ENCODE assay signal across 8 cellular contexts in the genomic region with DNA sequence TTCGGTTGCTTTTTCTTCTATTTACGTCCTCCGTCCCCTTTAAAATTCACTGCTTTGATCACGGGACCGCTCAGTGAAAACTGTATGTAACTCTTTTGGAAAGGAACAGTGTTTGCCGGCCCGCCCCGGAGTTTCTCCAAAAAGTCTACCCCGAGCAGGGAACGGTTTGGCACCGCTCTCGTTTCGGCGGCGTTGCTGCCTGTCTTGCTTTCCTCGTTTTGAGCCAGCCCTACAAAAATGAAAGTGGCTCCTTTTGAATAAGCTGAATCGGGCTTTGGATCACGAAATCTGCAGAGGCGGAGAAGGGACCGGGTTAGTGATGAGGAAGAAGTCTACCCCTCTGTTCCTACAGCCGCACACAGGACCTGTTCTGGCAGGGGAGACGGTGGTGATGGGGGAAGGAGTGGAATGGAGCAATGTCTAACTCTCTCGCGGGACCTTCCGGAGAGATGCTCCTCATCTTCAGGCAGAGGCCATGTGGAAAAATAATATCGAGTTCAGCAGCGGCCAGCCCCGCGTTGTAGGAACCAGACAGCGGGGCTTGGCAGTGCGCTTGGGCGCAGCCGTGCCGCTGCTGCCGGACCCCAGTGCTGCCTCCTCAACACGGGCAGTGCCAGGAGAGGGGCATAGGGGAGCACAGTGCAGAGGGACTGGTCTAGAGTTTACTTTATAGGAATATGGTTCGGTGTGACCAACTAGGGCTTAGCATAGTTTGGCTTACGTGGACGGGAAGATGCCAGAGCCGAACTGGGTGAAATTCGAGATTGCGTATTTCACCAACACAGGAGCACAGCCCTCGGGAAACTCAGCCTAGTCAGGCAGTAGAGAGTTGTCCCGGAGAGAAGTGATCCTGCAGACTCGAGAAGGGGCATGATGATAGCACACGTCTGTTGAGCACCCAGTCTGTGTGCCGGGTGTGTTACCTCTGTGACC. TPM values are rescaled to one million over a fixed set of nuclear protein-coding genes. Genes with fewer than 3 reads are reported as not detected.
DNase-seq lines count a peak whose midpoint lies in the region; ATAC-seq and TF ChIP-seq lines count a peak whose summit lies in the region.

No MANE protein-coding gene starts in this region.

- peak overlapping the region; percentile 58 for H3K4me3 ChIP-seq in CD8-positive, alpha-beta T cell (ENCODE audit: low read depth, low read length)

- H3K27ac ChIP-seq in CD8-positive, alpha-beta T cell (ENCODE audit: low read depth, low read length): no peak overlapping the region

- POLR2A ChIA-PET in CD8-positive, alpha-beta T cell (lab: Charles Lee): interaction anchor here (0.6 kb wide), 1 partner anchor 103 kb away, joined by 4 read pairs; no protein-coding TSS in a partner anchor

- peaks cover 22% of the 10 kb centered on the region for H3K4me1 Mint-ChIP-seq in CD8-positive, alpha-beta T cell (ENCODE audit: low read depth)
- H3K4me1 Mint-ChIP-seq in natural killer cell: peaks cover 8 to 10% of the 10 kb centered on the region in 2 donors

- no peak overlapping the region for H3K27ac Mint-ChIP-seq in CD8-positive, alpha-beta T cell
- H3K27ac Mint-ChIP-seq in natural killer cell: no peak overlapping the region

- peaks cover 21% of the 10 kb centered on the region for H3K27me3 ChIP-seq in CD8-positive, alpha-beta T cell (ENCODE audit: insufficient read depth, low read length)

- no peaks in the 10 kb centered on the region for H3K36me3 Mint-ChIP-seq in CD8-positive, alpha-beta T cell
- no peaks in the 10 kb centered on the region for H3K36me3 Mint-ChIP-seq in natural killer cell

- no peak for ATAC-seq in CD8-positive, alpha-beta T cell
- peak; percentile 65 for ATAC-seq in SK-N-SH treated with all-trans-retinoic acid at 6 μM for 48 hours
- ATAC-seq in natural killer cell: peak in 1 of 3 donors; percentile 5
- no peak for ATAC-seq in GM21825 (IDR thresholded peaks at IDR 0.05; ENCODE audit: unreplicated experiment)

- peak overlapping the region; percentile 77 for H3K4me3 Mint-ChIP-seq in CD8-positive, alpha-beta T cell
- peak overlapping the region; percentile 81 for H3K4me3 Mint-ChIP-seq in natural killer cell

- no peaks in the 10 kb centered on the region for H3K9me3 Mint-ChIP-seq in CD8-positive, alpha-beta T cell
- H3K9me3 Mint-ChIP-seq in natural killer cell: no peaks in the 10 kb centered on the region

- no peaks in the 10 kb centered on the region for H3K9me3 ChIP-seq in CD8-positive, alpha-beta T cell (ENCODE audit: low read length)

- H3K36me3 ChIP-seq in CD8-positive, alpha-beta T cell (ENCODE audit: insufficient read depth, low read length): no peaks in the 10 kb centered on the region

- H3K27me3 Mint-ChIP-seq in CD8-positive, alpha-beta T cell (ENCODE audit: low read depth): peaks cover 47% of the 10 kb centered on the region
- peaks cover 57 to 70% of the 10 kb centered on the region in 2 donors for H3K27me3 Mint-ChIP-seq in natural killer cell (ENCODE audit: low read depth in 2 of 2)

- H3K4me1 ChIP-seq in CD8-positive, alpha-beta T cell (ENCODE audit: insufficient read depth, low read length): peaks cover 17% of the 10 kb centered on the region

- no peak for DNase-seq in CD8-positive, alpha-beta T cell
- DNase-seq in fibroblast of gingiva (ENCODE audit: low read depth): peak; percentile 71
- no peak for DNase-seq in natural killer cell
- DNase-seq in SHP77 (lab: John Stamatoyannopoulos, UW): no peak
- no peak for DNase-seq in NOMO-1 treated with dmso at 0.1 percent for 144 hours (lab: John Stamatoyannopoulos, UW; ENCODE audit: unreplicated experiment)
- DNase-seq in NCI-H2171 (lab: John Stamatoyannopoulos, UW): no peak

- no peak for TF ChIP-seq CTCF in CD8-positive, alpha-beta T cell (IDR thresholded peaks at IDR 0.05)
- TF ChIP-seq CTCF in natural killer cell (IDR thresholded peaks at IDR 0.05): no peak

- intact Hi-C loops in CD8-positive, alpha-beta T cell (cut with DNase I, micrococcal nuclease): no loop called here
- intact Hi-C loops in natural killer cell (cut with micrococcal nuclease): no loop called here

- CTCF ChIA-PET in CD8-positive, alpha-beta T cell (lab: Charles Lee): no interaction called here

TF ChIP-seq in SK-N-SH treated with all-trans-retinoic acid at 6 μM for 48 hours, 23 proteins besides CTCF, POLR2A, EP300 and RAD21 (continues in another document):
- no peak for TF ChIP-seq TCF4 (CRISPR knock-in tag; IDR thresholded peaks at IDR 0.05; ENCODE audit: borderline replicate concordance)
- no peak for TF ChIP-seq PPARA (CRISPR knock-in tag; IDR thresholded peaks at IDR 0.05; ENCODE audit: borderline replicate concordance)
- TF ChIP-seq ZC3H10 (CRISPR knock-in tag; IDR thresholded peaks at IDR 0.05): no peak
- no peak for TF ChIP-seq POU6F1 (CRISPR knock-in tag; IDR thresholded peaks at IDR 0.05; ENCODE audit: borderline replicate concordance, low read depth)
- TF ChIP-seq ZNF8 (CRISPR knock-in tag; IDR thresholded peaks at IDR 0.05): no peak
- TF ChIP-seq PATZ1 (CRISPR knock-in tag; IDR thresholded peaks at IDR 0.05; ENCODE audit: borderline replicate concordance): no peak
- TF ChIP-seq ISL1 (CRISPR knock-in tag; IDR thresholded peaks at IDR 0.05): no peak
- TF ChIP-seq CSDC2 (CRISPR knock-in tag; IDR thresholded peaks at IDR 0.05): no peak
- TF ChIP-seq CREB5 (CRISPR knock-in tag; IDR thresholded peaks at IDR 0.05; ENCODE audit: low read depth): no peak
- TF ChIP-seq ARNTL (CRISPR knock-in tag; IDR thresholded peaks at IDR 0.05; ENCODE audit: borderline replicate concordance, low read depth): no peak
- no peak for TF ChIP-seq ESRRG (CRISPR knock-in tag; IDR thresholded peaks at IDR 0.05)
- TF ChIP-seq BACH2 (CRISPR knock-in tag; IDR thresholded peaks at IDR 0.05; ENCODE audit: borderline replicate concordance): no peak
- no peak for TF ChIP-seq ZNF565 (CRISPR knock-in tag; conservative IDR thresholded peaks at IDR 0.05; ENCODE audit: low read depth)
- TF ChIP-seq ZFP3 (CRISPR knock-in tag; IDR thresholded peaks at IDR 0.05): no peak

RNA-seq across cellular contexts. Expression of gene HTRA1, which starts 1.4 kb away (rescaled TPM):
- total RNA-seq in CD8-positive, alpha-beta T cell: not detected
- total RNA-seq in natural killer cell: not detected

RNA-seq across cellular contexts. Expression of gene ARMS2, which starts 8.3 kb away (rescaled TPM):
- total RNA-seq in CD8-positive, alpha-beta T cell: not detected
- not detected for total RNA-seq in natural killer cell
